Comparison of ENCODE assay signal across 22 cellular contexts in genomic region chr22:49306632-49306975, GRCh38.
DNase-seq lines count a peak whose midpoint lies in the region; TF ChIP-seq lines count a peak whose summit lies in the region.
"Had no signal": no experiment of that assay in that cellular context is flagged by ENCODE, and none has a peak within 500 bp of the region (broad histone marks: within the 10 kb centered on the region; RNA-seq: fewer than 3 reads in every experiment).

No MANE protein-coding gene starts in this region.

- H2AK5ac ChIP-seq in trophoblast cell (ENCODE audit: low read length): no peak overlapping the region

- no peaks in the 10 kb centered on the region for H3K9me3 Mint-ChIP-seq in endodermal cell
- H3K9me3 Mint-ChIP-seq: neural crest cell had no signal

- H4K8ac ChIP-seq in trophoblast cell (ENCODE audit: low read depth, low read length): no peak overlapping the region

- H3K4me2 ChIP-seq in trophoblast cell (ENCODE audit: low read length): no peak overlapping the region

- 86 to 90% methylated on average over 3 to 14 of the region's 14 CpGs for WGBS in endodermal cell (ENCODE audit: insufficient coverage in 1 of 2, insufficient read length in 1 of 2), 2 experiments
- no CpG with 5 or more reads among the region's 14 CpGs for whole genome bisulfite sequencing in trophoblast cell (ENCODE audit: extremely low coverage, insufficient coverage, insufficient read length)

- no peaks in the 10 kb centered on the region for H3K4me1 Mint-ChIP-seq in endodermal cell
- H3K4me1 Mint-ChIP-seq: neural crest cell had no signal

- H3K9ac ChIP-seq in endodermal cell (ENCODE audit: extremely low read depth, low read length, poor library complexity, severe bottlenecking) (no peak overlapping the region), trophoblast cell (ENCODE audit: low read length) (no peak overlapping the region)

- no peaks in the 10 kb centered on the region for H3K36me3 Mint-ChIP-seq in endodermal cell (ENCODE audit: low read depth)

- no peaks in the 10 kb centered on the region for H3K79me1 ChIP-seq in trophoblast cell (ENCODE audit: low read length)

- peaks cover 2% of the 10 kb centered on the region for H3K27me3 Mint-ChIP-seq in endodermal cell (ENCODE audit: insufficient read depth)

- no peak overlapping the region for H3K14ac ChIP-seq in trophoblast cell (ENCODE audit: low read length)

- H3K18ac ChIP-seq in trophoblast cell (ENCODE audit: low read length): no peak overlapping the region

- H2AFZ ChIP-seq in trophoblast cell (ENCODE audit: insufficient read depth, low read length, poor library complexity): no peak overlapping the region

- no peak overlapping the region for H2BK5ac ChIP-seq in trophoblast cell (ENCODE audit: low read depth, low read length, poor library complexity)

- H3K27me3 ChIP-seq in H7 (ENCODE audit: control insufficient read depth, insufficient read depth, low read length) (no peaks in the 10 kb centered on the region), endodermal cell (ENCODE audit: control insufficient read depth, insufficient read depth, low read length, poor library complexity, severe bottlenecking) (no peaks in the 10 kb centered on the region), trophoblast cell (ENCODE audit: insufficient read depth, low read length) (no peaks in the 10 kb centered on the region)

- no peak overlapping the region for H3K4ac ChIP-seq in trophoblast cell (ENCODE audit: low read depth, low read length)

- DNase-seq in activated CD4-positive, CD25-positive, alpha-beta regulatory T cell treated with anti-CD3 and anti-CD28 coated beads, Interleukin-2, amount 50 U/mL, for 72 hours: peak; percentile 7
- DNase-seq in activated CD4-positive, CD25-positive, alpha-beta regulatory T cell (lab: John Stamatoyannopoulos, UW): no peak
- DNase-seq in H7 (peak; percentile 43), endodermal cell (peak; percentile 32), 8988T (no peak), NCI-H524 (lab: John Stamatoyannopoulos, UW) (no peak), trophoblast cell (no peak)
- peak; percentile 8 for DNase-seq in stimulated activated CD8-positive, alpha-beta memory T cell treated with anti-CD3 and anti-CD28 coated beads, Interleukin-4, amount 100 ng/mL, for 48 hours
- DNase-seq: activated CD4-positive, alpha-beta T cell treated with anti-CD3 and anti-CD28 coated beads, Interleukin-2, amount 50 U/mL, for 4 hours; activated naive CD4-positive, alpha-beta T cell; amygdala; DMS53; KBM-7; lower lobe of right lung; MM.1S; NCI-H1417 treated with DMSO at 0.1 percent for 48 hours; SHP77; small intestine had no signal

- H2BK120ac ChIP-seq in trophoblast cell (ENCODE audit: insufficient read depth, low read length, poor library complexity): no peak overlapping the region

- no peak overlapping the region for H2BK12ac ChIP-seq in trophoblast cell (ENCODE audit: low read length)

- H3K4me1 ChIP-seq in endodermal cell (ENCODE audit: control insufficient read depth, insufficient read depth, low read length): no peaks in the 10 kb centered on the region
- no peaks in the 10 kb centered on the region for H3K4me1 ChIP-seq in trophoblast cell (ENCODE audit: control insufficient read depth in 1 of 2, insufficient read depth in 2 of 2, low read length in 2 of 2)
- H3K4me1 ChIP-seq: breast epithelium, lower lobe of right lung had no signal

- TF ChIP-seq CTCF in endodermal cell (conservative IDR thresholded peaks at IDR 0.05): no peak

- H4K12ac ChIP-seq in trophoblast cell (ENCODE audit: low read depth, low read length): no peak overlapping the region

- no peak overlapping the region for H3K27ac Mint-ChIP-seq in endodermal cell

- no peaks in the 10 kb centered on the region for H3K36me3 ChIP-seq in H7 (replicated peaks; ENCODE audit: control insufficient read depth, insufficient read depth, low read length)
- no peaks in the 10 kb centered on the region for H3K36me3 ChIP-seq in endodermal cell (ENCODE audit: control insufficient read depth, insufficient read depth, low read length)
- H3K36me3 ChIP-seq in trophoblast cell (ENCODE audit: control insufficient read depth in 1 of 2, insufficient read depth in 2 of 2, low read length in 2 of 2): no peaks in the 10 kb centered on the region
- H3K36me3 ChIP-seq: breast epithelium, lower lobe of right lung had no signal

- H3K4me3 ChIP-seq in H7 (ENCODE audit: insufficient read depth, low read depth, low read length) (no peak overlapping the region), endodermal cell (ENCODE audit: low read length) (no peak overlapping the region), trophoblast cell (ENCODE audit: low read depth, low read length) (no peak overlapping the region)
- H3K4me3 ChIP-seq: breast epithelium, lower lobe of right lung had no signal

- H3K27ac ChIP-seq in endodermal cell (ENCODE audit: low read depth, low read length) (no peak overlapping the region), trophoblast cell (ENCODE audit: low read depth, low read length) (no peak overlapping the region)
- H3K27ac ChIP-seq: 22Rv1, breast epithelium, lower lobe of right lung, VCaP had no signal

- H3K4me3 Mint-ChIP-seq in endodermal cell: no peak overlapping the region
- H3K4me3 Mint-ChIP-seq: neural crest cell had no signal

- H4K91ac ChIP-seq in trophoblast cell (ENCODE audit: low read depth, low read length): no peak overlapping the region

- no peaks in the 10 kb centered on the region for H3K79me2 ChIP-seq in trophoblast cell (ENCODE audit: control insufficient read depth, insufficient read depth, low read length, poor library complexity)

- H3K23ac ChIP-seq in trophoblast cell (ENCODE audit: low read length): no peak overlapping the region

- H3K9me3 ChIP-seq in endodermal cell (ENCODE audit: control insufficient read depth, low read length): no peaks in the 10 kb centered on the region
- H3K9me3 ChIP-seq in trophoblast cell (ENCODE audit: insufficient read depth, low read depth, low read length): no peaks in the 10 kb centered on the region
- H3K9me3 ChIP-seq: breast epithelium, lower lobe of right lung had no signal

Comparison
In these comparisons a context has a peak if more than half of its experiments do, and no peak if none do; other contexts are left out.
1. DNase-seq: peak in activated CD4-positive, CD25-positive, alpha-beta regulatory T cell treated with anti-CD3 and anti-CD28 coated beads, Interleukin-2, amount 50 U/mL, for 72 hours (single experiment), H7 (single experiment), endodermal cell (single experiment) and stimulated activated CD8-positive, alpha-beta memory T cell treated with anti-CD3 and anti-CD28 coated beads, Interleukin-4, amount 100 ng/mL, for 48 hours (single experiment); none in activated CD4-positive, CD25-positive, alpha-beta regulatory T cell (0 of 4), 8988T (single experiment), NCI-H524 (0 of 2) and trophoblast cell (0 of 2).